ENCODE assay signal across 8 cellular contexts in the genomic region with DNA sequence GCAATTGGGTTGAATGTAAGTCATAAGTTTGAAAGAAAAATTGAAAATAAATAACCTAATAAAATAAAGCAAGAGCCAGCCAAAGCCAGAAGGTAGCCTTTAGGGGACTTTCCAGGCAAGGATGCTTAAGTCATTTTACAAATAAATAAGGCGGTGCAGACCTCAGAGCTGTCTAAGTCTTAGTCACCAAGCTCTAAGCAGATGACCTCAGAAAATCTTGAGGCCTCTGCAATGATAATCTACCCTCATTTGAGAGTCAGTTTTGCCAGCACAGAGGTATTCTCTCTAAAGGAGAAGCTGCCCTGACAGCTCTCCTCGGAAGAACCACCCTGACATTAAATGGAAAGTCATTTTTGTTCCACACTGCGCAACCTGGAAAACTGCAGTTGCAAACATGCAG.
DNase-seq lines count a peak whose midpoint lies in the region; ATAC-seq, FAIRE-seq and TF ChIP-seq lines count a peak whose summit lies in the region.

No MANE protein-coding gene starts in this region.

- H3K27me3 Mint-ChIP-seq in CD8-positive, alpha-beta T cell (ENCODE audit: low read depth), result no peaks in the 10 kb centered on the region

- ATAC-seq in CD8-positive, alpha-beta T cell, result peak; percentile 28
- ATAC-seq in GM19372 (IDR thresholded peaks at IDR 0.05; ENCODE audit: low read depth, unreplicated experiment) (peak; percentile 55), HG03139 (IDR thresholded peaks at IDR 0.05; ENCODE audit: unreplicated experiment) (peak; percentile 39), GM12878 (peak; percentile 70)

- no TSS peak for BruUV-seq in GM12878 (replicated peaks; lab: Mats Ljungman, UMichigan)

- H3K36me3 ChIP-seq in CD8-positive, alpha-beta T cell (ENCODE audit: insufficient read depth, low read length), result no peaks in the 10 kb centered on the region
- peaks cover 19 to 26% of the 10 kb centered on the region in 2 experiments for H3K36me3 ChIP-seq in GM12878 (ENCODE audit: control insufficient read depth in 2 of 2, insufficient read depth in 2 of 2, low read length in 1 of 2)

- FAIRE-seq in GM12878 (lab: Jason Lieb, UNC), result no peak

- peaks cover 95% of the 10 kb centered on the region for H3K4me1 Mint-ChIP-seq in CD8-positive, alpha-beta T cell (ENCODE audit: low read depth)

- POLR2A ChIA-PET in CD8-positive, alpha-beta T cell (lab: Charles Lee), result interaction anchor here (0.7 to 1.2 kb wide), 3 partner anchors 13 to 137 kb away, joined by 3 read pairs; no protein-coding TSS in a partner anchor
- POLR2A ChIA-PET in GM12878 (lab: Charles Lee), result interaction anchor here (0.6 to 3.6 kb wide), 17 partner anchors 9 to 817 kb away, joined by 3 to 16 read pairs (median 6); partner anchors contain the start of gene RFTN1

- H3K4me3 Mint-ChIP-seq in CD8-positive, alpha-beta T cell, result peak overlapping the region; percentile 35

- peaks cover 62% of the 10 kb centered on the region for H3K4me1 ChIP-seq in CD8-positive, alpha-beta T cell (ENCODE audit: insufficient read depth, low read length)
- H3K4me1 ChIP-seq in GM12878 (ENCODE audit: control insufficient read depth, insufficient read depth, low read length), result peaks cover 93% of the 10 kb centered on the region

- no peaks in the 10 kb centered on the region for H3K27me3 ChIP-seq in CD8-positive, alpha-beta T cell (ENCODE audit: insufficient read depth, low read length)
- H3K27me3 ChIP-seq in GM12878 (replicated peaks in 1 of 2; ENCODE audit: control insufficient read depth in 2 of 2, insufficient read depth in 2 of 2, low read length in 1 of 2), result no peaks in the 10 kb centered on the region

- SMC1A ChIA-PET in GM12878 (lab: Charles Lee; ENCODE audit: uncharacterized antibody, unreplicated experiment), result interaction anchor here (0.8 to 9.9 kb wide), 22 partner anchors 8 to 812 kb away, joined by 3 to 125 read pairs (median 7); partner anchors contain the start of gene RFTN1

- H3K4me2 ChIP-seq in GM12878 (ENCODE audit: control insufficient read depth, insufficient read depth), result peak overlapping the region; percentile 67

- H3K9me3 ChIP-seq in CD8-positive, alpha-beta T cell (ENCODE audit: low read length), result no peaks in the 10 kb centered on the region
- peaks cover 9% of the 10 kb centered on the region for H3K9me3 ChIP-seq in GM12878 (replicated peaks; ENCODE audit: control insufficient read depth, insufficient read depth, low read length)

- TF ChIP-seq CTCF in CD8-positive, alpha-beta T cell (IDR thresholded peaks at IDR 0.05), result no peak
- no peak for TF ChIP-seq CTCF in GM12878 (IDR thresholded peaks at IDR 0.05 in 2 of 3, conservative IDR thresholded peaks at IDR 0.05 in 1 of 3; ENCODE audit: control insufficient read depth in 2 of 3, extremely low read depth in 1 of 3, insufficient read depth in 1 of 3, low read depth in 3 of 3, low read length in 3 of 3)

- no peak overlapping the region for H3K27ac ChIP-seq in CD8-positive, alpha-beta T cell (ENCODE audit: low read depth, low read length)
- H3K27ac ChIP-seq in GM12878 (ENCODE audit: control insufficient read depth, insufficient read depth), result peak overlapping the region; percentile 88

- peak overlapping the region; percentile 88 for H3K27ac Mint-ChIP-seq in CD8-positive, alpha-beta T cell

- TF ChIP-seq RAD21 in GM12878 (IDR thresholded peaks at IDR 0.05; ENCODE audit: insufficient read depth, low read depth, low read length), result no peak

- peak in 1 of 2 experiments; percentile 82; a peak in 2 of 4 replicates for TF ChIP-seq EP300 in GM12878 (IDR thresholded peaks at IDR 0.05; ENCODE audit: borderline replicate concordance in 1 of 2, control insufficient read depth in 1 of 2, low read depth in 2 of 2, low read length in 2 of 2)

- H3K4me3 ChIP-seq in CD8-positive, alpha-beta T cell (ENCODE audit: low read depth, low read length), result no peak overlapping the region
- H3K4me3 ChIP-seq in GM12878, result no peak overlapping the region

- in situ Hi-C loops in GM12878 (cut with MboI) (loop anchor here (10.0 kb wide), 1 partner anchor 574 kb away; no protein-coding TSS in a partner anchor), G401 (cut with HindIII; ENCODE audit: low sequenced_read_pairs) (no loop called here)

- intact Hi-C loops in CD8-positive, alpha-beta T cell (cut with DNase I, micrococcal nuclease), result loop anchor here (5.0 kb wide), 4 partner anchors 42 to 118 kb away; no protein-coding TSS in a partner anchor
- intact Hi-C loops in GM12878 (cut with micrococcal nuclease; ENCODE audit: unreplicated experiment), result no loop called here

- H3K36me3 Mint-ChIP-seq in CD8-positive, alpha-beta T cell, result peaks cover 47% of the 10 kb centered on the region

- no peaks in the 10 kb centered on the region for H4K20me1 ChIP-seq in GM12878 (ENCODE audit: control insufficient read depth, insufficient read depth)

- RAD21 ChIA-PET in GM12878 (lab: Charles Lee; ENCODE audit: unreplicated experiment), result interaction anchor here (0.5 to 3.7 kb wide), 26 partner anchors 9 to 142 kb away, joined by 3 to 27 read pairs (median 5); no protein-coding TSS in a partner anchor

- WGBS in GM12878 (ENCODE audit: insufficient coverage, insufficient replicate concordance, low lambda C conversion rate, missing lambda C conversion rate), result 2% methylated on average over 3 of the region's 3 CpGs

- H3K9me3 Mint-ChIP-seq in CD8-positive, alpha-beta T cell, result no peaks in the 10 kb centered on the region

- CTCF ChIA-PET in CD8-positive, alpha-beta T cell (lab: Charles Lee), result interaction anchor here (1.4 to 1.9 kb wide), 2 partner anchors 62 to 110 kb away, joined by 5 to 9 read pairs; no protein-coding TSS in a partner anchor
- CTCF ChIA-PET in GM12878 (lab: Yijun Ruan, JAX), result interaction anchor here (0.7 to 1.9 kb wide), 10 partner anchors 12 to 150 kb away, joined by 3 to 6 read pairs (median 5); no protein-coding TSS in a partner anchor

- no peak for DNase-seq in CD8-positive, alpha-beta T cell
- no peak for DNase-seq in GM12878 (ENCODE audit: low read depth, low spot score)
- no peak for DNase-seq in GF-D8 (lab: John Stamatoyannopoulos, UW)
- DNase-seq in GM03348 (ENCODE audit: low spot score), result no peak
- DNase-seq in G401 (ENCODE audit: low spot score), result no peak
- DNase-seq in NCI-H82 treated with DMSO at 0.1 percent for 48 hours (lab: John Stamatoyannopoulos, UW; ENCODE audit: unreplicated experiment), result no peak

- H2AFZ ChIP-seq in GM12878 (ENCODE audit: control insufficient read depth, low read depth, low read length), result no peak overlapping the region

- H3K9ac ChIP-seq in GM12878 (ENCODE audit: control insufficient read depth, insufficient read depth, low read length), result peak overlapping the region; percentile 43; the same call in 1 of the 2 replicates

- 0 out of 2 replicates have a peak, but pooled peaks have one; percentile 34 for TF ChIP-seq POLR2A in GM12878 (IDR thresholded peaks at IDR 0.05; ENCODE audit: low read depth, low read length)

- H3K79me2 ChIP-seq in GM12878 (ENCODE audit: control insufficient read depth, insufficient read depth, low read length), result peaks cover 51% of the 10 kb centered on the region

TF ChIP-seq in GM12878, 131 proteins besides CTCF, POLR2A, EP300 and RAD21 (continues in another document):
- peak; percentile 6 for TF ChIP-seq SIX5 (IDR thresholded peaks at IDR 0.05; ENCODE audit: low read depth, low read length, severe bottlenecking)
- TF ChIP-seq, protein P1, sequence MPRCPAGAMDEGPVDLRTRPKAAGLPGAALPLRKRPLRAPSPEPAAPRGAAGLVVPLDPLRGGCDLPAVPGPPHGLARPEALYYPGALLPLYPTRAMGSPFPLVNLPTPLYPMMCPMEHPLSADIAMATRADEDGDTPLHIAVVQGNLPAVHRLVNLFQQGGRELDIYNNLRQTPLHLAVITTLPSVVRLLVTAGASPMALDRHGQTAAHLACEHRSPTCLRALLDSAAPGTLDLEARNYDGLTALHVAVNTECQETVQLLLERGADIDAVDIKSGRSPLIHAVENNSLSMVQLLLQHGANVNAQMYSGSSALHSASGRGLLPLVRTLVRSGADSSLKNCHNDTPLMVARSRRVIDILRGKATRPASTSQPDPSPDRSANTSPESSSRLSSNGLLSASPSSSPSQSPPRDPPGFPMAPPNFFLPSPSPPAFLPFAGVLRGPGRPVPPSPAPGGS (IDR thresholded peaks at IDR 0.05; ENCODE audit: borderline replicate concordance, insufficient read depth, low read depth, low read length, poor library complexity, severe bottlenecking), result no peak
- TF ChIP-seq, protein P2, sequence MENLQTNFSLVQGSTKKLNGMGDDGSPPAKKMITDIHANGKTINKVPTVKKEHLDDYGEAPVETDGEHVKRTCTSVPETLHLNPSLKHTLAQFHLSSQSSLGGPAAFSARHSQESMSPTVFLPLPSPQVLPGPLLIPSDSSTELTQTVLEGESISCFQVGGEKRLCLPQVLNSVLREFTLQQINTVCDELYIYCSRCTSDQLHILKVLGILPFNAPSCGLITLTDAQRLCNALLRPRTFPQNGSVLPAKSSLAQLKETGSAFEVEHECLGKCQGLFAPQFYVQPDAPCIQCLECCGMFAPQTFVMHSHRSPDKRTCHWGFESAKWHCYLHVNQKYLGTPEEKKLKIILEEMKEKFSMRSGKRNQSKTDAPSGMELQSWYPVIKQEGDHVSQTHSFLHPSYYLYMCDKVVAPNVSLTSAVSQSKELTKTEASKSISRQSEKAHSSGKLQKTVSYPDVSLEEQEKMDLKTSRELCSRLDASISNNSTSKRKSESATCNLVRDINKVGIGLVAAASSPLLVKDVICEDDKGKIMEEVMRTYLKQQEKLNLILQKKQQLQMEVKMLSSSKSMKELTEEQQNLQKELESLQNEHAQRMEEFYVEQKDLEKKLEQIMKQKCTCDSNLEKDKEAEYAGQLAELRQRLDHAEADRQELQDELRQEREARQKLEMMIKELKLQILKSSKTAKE (IDR thresholded peaks at IDR 0.05; ENCODE audit: low read depth, poor library complexity, severe bottlenecking), result peak; percentile 23
- TF ChIP-seq, protein P3, sequence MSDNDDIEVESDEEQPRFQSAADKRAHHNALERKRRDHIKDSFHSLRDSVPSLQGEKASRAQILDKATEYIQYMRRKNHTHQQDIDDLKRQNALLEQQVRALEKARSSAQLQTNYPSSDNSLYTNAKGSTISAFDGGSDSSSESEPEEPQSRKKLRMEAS (IDR thresholded peaks at IDR 0.05; ENCODE audit: low read depth, low read length), result no peak
- peak; percentile 25; the same call in 1 of the 2 replicates for TF ChIP-seq NBN (IDR thresholded peaks at IDR 0.05)
- TF ChIP-seq, protein P4, sequence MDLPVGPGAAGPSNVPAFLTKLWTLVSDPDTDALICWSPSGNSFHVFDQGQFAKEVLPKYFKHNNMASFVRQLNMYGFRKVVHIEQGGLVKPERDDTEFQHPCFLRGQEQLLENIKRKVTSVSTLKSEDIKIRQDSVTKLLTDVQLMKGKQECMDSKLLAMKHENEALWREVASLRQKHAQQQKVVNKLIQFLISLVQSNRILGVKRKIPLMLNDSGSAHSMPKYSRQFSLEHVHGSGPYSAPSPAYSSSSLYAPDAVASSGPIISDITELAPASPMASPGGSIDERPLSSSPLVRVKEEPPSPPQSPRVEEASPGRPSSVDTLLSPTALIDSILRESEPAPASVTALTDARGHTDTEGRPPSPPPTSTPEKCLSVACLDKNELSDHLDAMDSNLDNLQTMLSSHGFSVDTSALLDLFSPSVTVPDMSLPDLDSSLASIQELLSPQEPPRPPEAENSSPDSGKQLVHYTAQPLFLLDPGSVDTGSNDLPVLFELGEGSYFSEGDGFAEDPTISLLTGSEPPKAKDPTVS (IDR thresholded peaks at IDR 0.05; ENCODE audit: low read depth, low read length), result no peak
